Comparison of ENCODE assay signal across 1 cellular context in genomic region chr9:83962165-83962564, GRCh38.
TF ChIP-seq lines count a peak whose summit lies in the region.

No MANE protein-coding gene starts in this region.

TF ChIP-seq in HepG2, 621 proteins besides CTCF, POLR2A, EP300 and RAD21:
- no peak for TF ChIP-seq NFIB (CRISPR knock-in tag; IDR thresholded peaks at IDR 0.05; ENCODE audit: borderline replicate concordance)
- no peak for TF ChIP-seq PBX3 (CRISPR knock-in tag; IDR thresholded peaks at IDR 0.05; ENCODE audit: borderline replicate concordance)
- no peak for TF ChIP-seq ZNF431 (CRISPR knock-in tag; IDR thresholded peaks at IDR 0.05; ENCODE audit: borderline replicate concordance, low read depth)
- no peak for TF ChIP-seq ZNF138 (CRISPR knock-in tag; IDR thresholded peaks at IDR 0.05; ENCODE audit: low read depth)
- peak; percentile 55 for TF ChIP-seq ZNF652 (CRISPR knock-in tag; IDR thresholded peaks at IDR 0.05; ENCODE audit: borderline replicate concordance, low read depth)
- no peak for TF ChIP-seq MBD4 (IDR thresholded peaks at IDR 0.05; ENCODE audit: borderline replicate concordance, low read length)
- TF ChIP-seq CEBPB (IDR thresholded peaks at IDR 0.05; ENCODE audit: borderline replicate concordance, low read depth, low read length): peak; percentile 26; the same call in 1 of the 2 replicates
- no peak for TF ChIP-seq BHLHE40 (IDR thresholded peaks at IDR 0.05; ENCODE audit: low read length)
- no peak for TF ChIP-seq MTF2 (CRISPR knock-in tag; IDR thresholded peaks at IDR 0.05; ENCODE audit: borderline replicate concordance)
- no peak for TF ChIP-seq IKZF1 (IDR thresholded peaks at IDR 0.05)
- TF ChIP-seq ATF4 (CRISPR knock-in tag; IDR thresholded peaks at IDR 0.05): 0 out of 4 replicates have a peak, but pooled peaks of 1 of the 2 experiments have one; percentile 34
- TF ChIP-seq ZNF781 (CRISPR knock-in tag; IDR thresholded peaks at IDR 0.05; ENCODE audit: borderline replicate concordance, not compliant biosample characterization): no peak
- no peak for TF ChIP-seq ZNF292 (CRISPR knock-in tag; IDR thresholded peaks at IDR 0.05; ENCODE audit: borderline replicate concordance, low read depth)
- no peak for TF ChIP-seq ZNF547 (CRISPR knock-in tag; IDR thresholded peaks at IDR 0.05)
- TF ChIP-seq ETS1 (CRISPR knock-in tag; IDR thresholded peaks at IDR 0.05): no peak
- TF ChIP-seq U2AF1 (optimal IDR thresholded peaks at IDR 0.05; ENCODE audit: low read depth, low read length): no peak
- TF ChIP-seq AHDC1 (CRISPR knock-in tag; IDR thresholded peaks at IDR 0.05; ENCODE audit: borderline replicate concordance): no peak
- no peak for TF ChIP-seq ZNF784 (CRISPR knock-in tag; IDR thresholded peaks at IDR 0.05; ENCODE audit: borderline replicate concordance)
- TF ChIP-seq FUBP1 (CRISPR knock-in tag; IDR thresholded peaks at IDR 0.05; ENCODE audit: borderline replicate concordance): no peak
- no peak for TF ChIP-seq ZNF670 (CRISPR knock-in tag; IDR thresholded peaks at IDR 0.05; ENCODE audit: borderline replicate concordance)
- no peak for TF ChIP-seq NFYB (CRISPR knock-in tag; IDR thresholded peaks at IDR 0.05)
- no peak for TF ChIP-seq ZNF709 (CRISPR knock-in tag; IDR thresholded peaks at IDR 0.05)
- no peak for TF ChIP-seq ZBTB46 (CRISPR knock-in tag; IDR thresholded peaks at IDR 0.05; ENCODE audit: borderline replicate concordance)
- no peak for TF ChIP-seq MEIS2 (CRISPR knock-in tag; IDR thresholded peaks at IDR 0.05)
- TF ChIP-seq CEBPG (CRISPR knock-in tag; IDR thresholded peaks at IDR 0.05): peak; percentile 63
- TF ChIP-seq ZNF12 (CRISPR knock-in tag; IDR thresholded peaks at IDR 0.05): no peak
- no peak for TF ChIP-seq FOSL1 (CRISPR knock-in tag; IDR thresholded peaks at IDR 0.05; ENCODE audit: borderline replicate concordance)
- TF ChIP-seq TBL1XR1 (IDR thresholded peaks at IDR 0.05; ENCODE audit: borderline replicate concordance, low read length, partially characterized antibody): no peak
- no peak for TF ChIP-seq SP140L (CRISPR knock-in tag; IDR thresholded peaks at IDR 0.05; ENCODE audit: borderline replicate concordance)
- no peak for TF ChIP-seq ARID4A (CRISPR knock-in tag; IDR thresholded peaks at IDR 0.05; ENCODE audit: borderline replicate concordance)
- TF ChIP-seq NCOA2 (CRISPR knock-in tag; IDR thresholded peaks at IDR 0.05): no peak
- TF ChIP-seq SCMH1 (CRISPR knock-in tag; IDR thresholded peaks at IDR 0.05; ENCODE audit: borderline replicate concordance): no peak
- no peak for TF ChIP-seq MAFK (conservative IDR thresholded peaks at IDR 0.05 in 1 of 2, IDR thresholded peaks at IDR 0.05 in 1 of 2; ENCODE audit: low read length in 2 of 2)
- no peak for TF ChIP-seq ZNF75D (CRISPR knock-in tag; IDR thresholded peaks at IDR 0.05; ENCODE audit: borderline replicate concordance)
- TF ChIP-seq ZSCAN21 (CRISPR knock-in tag; IDR thresholded peaks at IDR 0.05; ENCODE audit: borderline replicate concordance): no peak
- TF ChIP-seq ZFP91 (CRISPR knock-in tag; IDR thresholded peaks at IDR 0.05; ENCODE audit: borderline replicate concordance): no peak
